Comparison of ENCODE assay signal across 8 cellular contexts in the genomic region with DNA sequence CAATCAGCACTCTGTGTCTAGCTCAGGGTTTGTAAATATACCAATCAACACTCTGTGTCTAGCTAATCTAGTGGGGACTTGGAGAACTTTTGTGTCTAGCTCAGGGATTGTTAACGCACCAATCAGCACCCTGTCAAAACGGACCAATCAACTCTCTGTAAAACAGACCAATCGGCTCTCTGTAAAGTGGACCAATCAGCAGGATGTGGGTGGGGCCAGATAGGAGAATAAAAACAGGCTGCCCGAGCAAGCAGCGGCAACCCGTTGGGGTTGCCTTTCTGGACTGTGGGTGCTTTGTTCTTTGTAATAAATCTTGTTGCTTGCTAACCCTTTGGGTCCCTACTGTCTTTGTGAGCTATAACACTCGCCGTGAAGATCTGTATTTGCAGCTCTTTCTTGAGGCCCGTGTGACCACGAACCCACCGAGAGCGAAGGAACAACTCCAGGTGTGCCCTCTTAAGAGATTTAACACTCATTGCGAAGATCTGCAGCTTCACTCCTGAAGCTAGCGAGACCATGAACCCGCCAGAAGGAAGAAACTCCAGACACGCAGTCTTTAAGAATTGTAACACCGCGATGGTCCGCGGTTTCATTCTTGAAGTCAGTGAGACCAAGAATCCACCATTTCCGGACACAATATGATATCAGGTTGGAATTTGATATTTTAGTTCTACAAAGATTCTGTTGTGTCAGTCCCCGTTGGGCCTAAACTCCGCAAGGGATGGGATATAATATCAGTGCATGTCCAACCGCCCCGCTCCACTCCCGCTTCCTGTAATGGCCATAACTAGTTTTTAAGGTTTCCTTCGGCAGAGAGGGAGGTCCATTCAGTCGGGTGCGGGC. TPM values are rescaled to one million over a fixed set of nuclear protein-coding genes. Genes with fewer than 3 reads are reported as not detected.
DNase-seq lines count a peak whose midpoint lies in the region; ATAC-seq and TF ChIP-seq lines count a peak whose summit lies in the region.

No MANE protein-coding gene starts in this region.

- H3K36me3 Mint-ChIP-seq in activated CD4-positive, alpha-beta T cell treated with anti-CD3 and anti-CD28 coated beads, Interleukin-2, amount 10 ng/mL, durations not matched to agents 24 days and 14 days (ENCODE audit: low read depth), result peaks cover 6% of the 10 kb centered on the region

- H3K9me3 ChIP-seq in lower lobe of right lung, result no peaks in the 10 kb centered on the region
- H3K9me3 ChIP-seq in thoracic aorta, result no peaks in the 10 kb centered on the region

- H3K36me3 ChIP-seq in lower lobe of right lung (no peaks in the 10 kb centered on the region), thoracic aorta (no peaks in the 10 kb centered on the region)

- H3K27me3 Mint-ChIP-seq in activated CD4-positive, alpha-beta T cell treated with anti-CD3 and anti-CD28 coated beads, Interleukin-2, amount 10 ng/mL, durations not matched to agents 24 days and 14 days, result no peaks in the 10 kb centered on the region

- TF ChIP-seq CTCF in lower lobe of right lung (IDR thresholded peaks at IDR 0.05) (no peak), thoracic aorta (IDR thresholded peaks at IDR 0.05) (no peak)

- H3K27ac ChIP-seq in angular gyrus (ENCODE audit: low read depth, low read length) (peak overlapping the region; percentile 65), lower lobe of right lung (peak overlapping the region; percentile 87), thoracic aorta (peak overlapping the region; percentile 21 to 74)

- peak overlapping the region; percentile 99 for H3K4me3 Mint-ChIP-seq in activated CD4-positive, alpha-beta T cell treated with anti-CD3 and anti-CD28 coated beads, Interleukin-2, amount 10 ng/mL, durations not matched to agents 24 days and 14 days

- H3K4me3 ChIP-seq in lower lobe of right lung (peak overlapping the region; percentile 84), thoracic aorta (peak overlapping the region; percentile 96)

- H3K27me3 ChIP-seq in lower lobe of right lung (ENCODE audit: low read depth), result no peaks in the 10 kb centered on the region
- H3K27me3 ChIP-seq in thoracic aorta (replicated peaks; ENCODE audit: insufficient read depth), result no peaks in the 10 kb centered on the region

- intact Hi-C loops in activated CD4-positive, alpha-beta T cell treated with anti-CD3 and anti-CD28 coated beads, Interleukin-2, amount 10 ng/mL, durations not matched to agents 24 days and 14 days (cut with micrococcal nuclease), result loop anchor here (1.0 to 2.0 kb wide), 5 partner anchors 32 to 288 kb away; a partner anchor contains a TSS
- intact Hi-C loops in lower lobe of right lung (cut with DNase I), result no loop called here

- ATAC-seq in lower lobe of right lung (no peak), thoracic aorta (ENCODE audit: insufficient number of reproducible peaks, low FRiP score, low read depth) (no peak)

- H3K9me3 Mint-ChIP-seq in activated CD4-positive, alpha-beta T cell treated with anti-CD3 and anti-CD28 coated beads, Interleukin-2, amount 10 ng/mL, durations not matched to agents 24 days and 14 days, result peaks cover 6% of the 10 kb centered on the region

- peaks cover 22% of the 10 kb centered on the region for H3K4me1 Mint-ChIP-seq in activated CD4-positive, alpha-beta T cell treated with anti-CD3 and anti-CD28 coated beads, Interleukin-2, amount 10 ng/mL, durations not matched to agents 24 days and 14 days

- H3K4me1 ChIP-seq in lower lobe of right lung, result peaks cover 16% of the 10 kb centered on the region
- H3K4me1 ChIP-seq in thoracic aorta (ENCODE audit: control insufficient read depth in 1 of 2, low read depth in 2 of 2), result peaks cover 6 to 11% of the 10 kb centered on the region in 2 donors

- DNase-seq in activated CD4-positive, alpha-beta T cell treated with anti-CD3 and anti-CD28 coated beads, Interleukin-2, amount 10 ng/mL, durations not matched to agents 24 days and 14 days, result peak; percentile 64
- DNase-seq in activated CD4-positive, alpha-beta T cell treated with anti-CD3 and anti-CD28 coated beads for 1 hour, result no peak
- DNase-seq in lower lobe of right lung (no peak), thoracic aorta (ENCODE audit: low spot score) (no peak), ureter (ENCODE audit: low spot score) (no peak), H4 (ENCODE audit: low spot score) (no peak), EL (no peak)

- peak overlapping the region; percentile 97 for H3K27ac Mint-ChIP-seq in activated CD4-positive, alpha-beta T cell treated with anti-CD3 and anti-CD28 coated beads, Interleukin-2, amount 10 ng/mL, durations not matched to agents 24 days and 14 days

RNA-seq across cellular contexts. Expression of a gene that starts 0.7 kb away (rescaled TPM):
- 12.4 and 13.2 TPM in 2 replicates for total RNA-seq in activated CD4-positive, alpha-beta T cell treated with anti-CD3 and anti-CD28 coated beads, Interleukin-2, amount 10 ng/mL, durations not matched to agents 24 days and 14 days
- 8.8 TPM for total RNA-seq in lower lobe of right lung
- total RNA-seq in thoracic aorta, result 10 to 100 TPM; 10.7 to 14.9 TPM
- total RNA-seq in ureter, result 18.0 TPM
- total RNA-seq in H4 (2014; rRNA removed; shearing (Covaris generic)), result 1.3 and 1.5 TPM in 2 replicates

RNA-seq across cellular contexts. Expression of a gene that starts 32.0 kb away (rescaled TPM):
- 104 and 109 TPM in 2 replicates for total RNA-seq in activated CD4-positive, alpha-beta T cell treated with anti-CD3 and anti-CD28 coated beads, Interleukin-2, amount 10 ng/mL, durations not matched to agents 24 days and 14 days
- total RNA-seq in lower lobe of right lung (34.6 TPM), thoracic aorta (10 to 100 TPM; 26.5 to 38.7 TPM), ureter (27.2 TPM)
- 80.8 and 117 TPM in 2 replicates for total RNA-seq in H4 (2014; rRNA removed; shearing (Covaris generic))

RNA-seq across cellular contexts. Expression of a gene that starts 47.7 kb away (rescaled TPM):
- total RNA-seq in activated CD4-positive, alpha-beta T cell treated with anti-CD3 and anti-CD28 coated beads, Interleukin-2, amount 10 ng/mL, durations not matched to agents 24 days and 14 days, result 14.5 and 17.8 TPM in 2 replicates
- total RNA-seq in lower lobe of right lung (24.1 TPM), thoracic aorta (10 to 100 TPM; 24.4 to 47.4 TPM), ureter (33.0 TPM)
- total RNA-seq in H4 (2014; rRNA removed; shearing (Covaris generic)), result 32.4 and 33.3 TPM in 2 replicates
